8 cellular contexts compared by ENCODE assay signal in the genomic region with DNA sequence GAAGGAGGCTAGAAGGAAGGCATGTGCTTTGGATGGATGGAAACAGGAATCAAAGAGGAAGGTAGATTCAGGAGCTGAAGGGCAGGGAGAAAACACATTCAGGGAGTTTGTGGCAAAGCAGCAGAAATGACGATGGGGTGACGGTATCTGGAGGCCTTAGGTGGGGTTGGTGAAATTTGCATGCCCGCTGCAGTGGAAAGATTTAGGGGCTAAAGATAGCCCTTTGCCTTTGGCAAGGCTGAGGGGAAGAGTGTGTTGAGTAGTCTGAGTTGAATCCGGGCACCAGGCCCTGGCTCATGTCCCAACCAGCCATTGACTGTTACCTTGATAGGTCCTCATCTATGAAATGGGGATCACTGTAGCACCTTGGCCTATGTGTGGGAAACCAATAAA. TPM values are rescaled to one million over a fixed set of nuclear protein-coding genes. Genes with fewer than 3 reads are reported as not detected.
DNase-seq lines count a peak whose midpoint lies in the region; ATAC-seq and TF ChIP-seq lines count a peak whose summit lies in the region.

No MANE protein-coding gene starts in this region.

- H3K4me1 Mint-ChIP-seq in CD14-positive monocyte (peaks cover 60% of the 10 kb centered on the region), natural killer cell (peaks cover 51 to 59% of the 10 kb centered on the region in 2 donors)

- H3K4me1 ChIP-seq in duodenal mucosa (ENCODE audit: control insufficient read depth in 1 of 2, insufficient read depth in 2 of 2, low read length in 2 of 2): peaks cover 49 to 51% of the 10 kb centered on the region in 2 donors

- peak overlapping the region; percentile 98 to 99 (median 99) for H3K27ac Mint-ChIP-seq in CD14-positive monocyte
- peak overlapping the region; percentile 98 for H3K27ac Mint-ChIP-seq in natural killer cell

- H3K27ac ChIP-seq in duodenal mucosa (ENCODE audit: low read depth, low read length): no peak overlapping the region

- no peak for ATAC-seq in natural killer cell

- no peaks in the 10 kb centered on the region for H3K9me3 ChIP-seq in duodenal mucosa (ENCODE audit: control insufficient read depth in 1 of 2, low read length in 2 of 2)

- H3K9ac ChIP-seq in duodenal mucosa (ENCODE audit: low read depth in 1 of 2, low read length in 2 of 2): peak overlapping the region; percentile 71 to 75

- TF ChIP-seq CTCF in CD14-positive monocyte (IDR thresholded peaks at IDR 0.05): no peak
- TF ChIP-seq CTCF in natural killer cell (IDR thresholded peaks at IDR 0.05): no peak
- no peak for TF ChIP-seq CTCF in GM20000 (IDR thresholded peaks at IDR 0.05; ENCODE audit: extremely low read depth, missing control alignments)

- peaks cover 0 to 3% (median 3%) of the 10 kb centered on the region in 3 donors for H3K27me3 Mint-ChIP-seq in CD14-positive monocyte (ENCODE audit: low read depth in 3 of 3)
- H3K27me3 Mint-ChIP-seq in natural killer cell (ENCODE audit: low read depth in 2 of 2): no peaks in the 10 kb centered on the region

- no peaks in the 10 kb centered on the region for H3K27me3 ChIP-seq in duodenal mucosa (ENCODE audit: control insufficient read depth in 1 of 2, insufficient read depth in 2 of 2, low read length in 2 of 2)

- H3K9me3 Mint-ChIP-seq in CD14-positive monocyte (peaks cover 0 to 2% (median 0%) of the 10 kb centered on the region in 7 donors), natural killer cell (no peaks in the 10 kb centered on the region)

- H3K36me3 Mint-ChIP-seq in CD14-positive monocyte (peaks cover 19 to 27% of the 10 kb centered on the region in 2 donors), natural killer cell (peaks cover 11% of the 10 kb centered on the region)

- H3K4me3 Mint-ChIP-seq in CD14-positive monocyte (peak overlapping the region; percentile 95), natural killer cell (peak overlapping the region; percentile 98)

- H3K36me3 ChIP-seq in duodenal mucosa (ENCODE audit: control insufficient read depth in 1 of 2, insufficient read depth in 2 of 2, low read length in 2 of 2): peaks cover 9 to 10% of the 10 kb centered on the region in 2 donors

- intact Hi-C loops in CD14-positive monocyte (cut with micrococcal nuclease) (loop anchor here in 1 of 2 donors (5.0 to 10.0 kb wide), 2 partner anchors 59 to 208 kb away; partner anchors contain the start of gene NAPB), natural killer cell (cut with micrococcal nuclease) (loop anchor here (2.0 to 10.0 kb wide), 2 partner anchors 58 to 1592 kb away; partner anchors contain the start of gene NAPB)

- peak overlapping the region; percentile 78 to 81 for H3K4me3 ChIP-seq in duodenal mucosa (ENCODE audit: low read depth in 1 of 2, low read length in 2 of 2)

- DNase-seq in CD14-positive monocyte (ENCODE audit: low spot score): no peak
- peak; percentile 78 for DNase-seq in NAMALWA (ENCODE audit: low spot score)
- DNase-seq in natural killer cell: no peak
- no peak for DNase-seq in GM20000 (ENCODE audit: low spot score)
- DNase-seq in AML-193 (lab: John Stamatoyannopoulos, UW): no peak
- DNase-seq in stimulated activated naive CD4-positive, alpha-beta T cell treated with Interleukin-2 at 50 U/mL for 16 hours (lab: John Stamatoyannopoulos, UW): no peak
- no peak for DNase-seq in activated effector memory CD4-positive, alpha-beta T cell treated with Interleukin-2 at 50 U/mL for 16 hours

RNA-seq across cellular contexts. Expression of gene GZF1, which starts 1.3 kb away (rescaled TPM):
- 1 to 10 TPM; 5.5 to 7.0 TPM for polyA plus RNA-seq in CD14-positive monocyte
- total RNA-seq in natural killer cell: 10 to 100 TPM; 45.1 to 56.6 (median 45.9) TPM

RNA-seq across cellular contexts. Expression of gene NXT1, which starts 12.7 kb away (rescaled TPM):
- polyA plus RNA-seq in CD14-positive monocyte: 10 to 100 TPM; 37.8 to 39.4 TPM
- 10 to 100 TPM; 47.4 to 61.8 (median 56.3) TPM for total RNA-seq in natural killer cell

RNA-seq across cellular contexts. Expression of gene NAPB, which starts 58.0 kb away (rescaled TPM):
- 1 to 10 TPM; 2.4 to 2.6 TPM for polyA plus RNA-seq in CD14-positive monocyte
- total RNA-seq in natural killer cell: 10 to 100 TPM; 22.8 to 23.9 (median 22.9) TPM
